In the genomic region with DNA sequence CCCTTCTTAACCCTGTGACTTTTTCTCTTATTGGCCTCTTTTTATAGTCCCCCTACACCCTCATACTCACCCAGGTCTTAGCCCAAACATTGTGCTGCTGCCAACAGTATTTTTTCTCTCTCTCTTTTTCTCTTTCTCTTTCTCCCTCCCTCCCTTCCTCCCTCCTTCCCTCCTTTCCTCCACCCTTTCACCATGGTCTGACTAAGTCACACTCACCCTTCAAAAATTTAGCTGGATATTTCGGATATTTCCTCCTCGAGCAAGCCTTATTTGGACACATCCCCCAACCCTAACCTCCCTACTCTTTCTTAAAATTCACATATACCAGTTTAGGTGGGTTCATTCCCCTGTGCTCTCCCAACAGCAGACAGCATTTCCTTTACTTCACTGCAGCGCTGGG, we compare ENCODE assay signal across 17 cellular contexts.
A peak's percentile ranks its signal among the peaks of the same experiment; 100 is the strongest.
DNase-seq lines count a peak whose midpoint lies in the region; ATAC-seq and TF ChIP-seq lines count a peak whose summit lies in the region.
"Had no signal": no experiment of that assay in that cellular context is flagged by ENCODE, and none has a peak within 500 bp of the region (broad histone marks: within the 10 kb centered on the region; RNA-seq: fewer than 3 reads in every experiment).

No MANE protein-coding gene starts in this region.

- H3K4me3 ChIP-seq in HFF-Myc (replicated peaks; ENCODE audit: low read depth, low read length) (no peak overlapping the region), ascending aorta (peak overlapping the region in 1 of 2 donors; percentile 35)
- H3K4me3 ChIP-seq: left lung, uterus had no signal

- no peak for TF ChIP-seq CTCF in HFF-Myc (IDR thresholded peaks at IDR 0.05; ENCODE audit: low read depth, low read length, missing control alignments)
- TF ChIP-seq CTCF in ascending aorta (IDR thresholded peaks at IDR 0.05) = no peak

- no peaks in the 10 kb centered on the region for H3K27me3 ChIP-seq in ascending aorta
- H3K27me3 ChIP-seq: left lung, uterus had no signal

- H3K4me1 ChIP-seq in ascending aorta = peaks cover 7 to 19% of the 10 kb centered on the region in 2 donors
- H3K4me1 ChIP-seq: uterus had no signal

- intact Hi-C loops in ascending aorta (cut with DNase I) = loop anchor here (1.0 kb wide), 1 partner anchor 24 kb away; no protein-coding TSS in a partner anchor

- H3K36me3 ChIP-seq in ascending aorta = no peaks in the 10 kb centered on the region
- H3K36me3 ChIP-seq: left lung, uterus had no signal

- no peaks in the 10 kb centered on the region for H3K9me3 ChIP-seq in ascending aorta
- H3K9me3 ChIP-seq: left lung, uterus had no signal

- peak; percentile 53 for DNase-seq in HFF-Myc (ENCODE audit: extremely low read depth, low read depth)
- DNase-seq in ascending aorta (ENCODE audit: low spot score in 2 of 2) = no peak
- peak; percentile 71 for DNase-seq in iris pigment epithelial cell (ENCODE audit: low read depth)
- DNase-seq in NCI-H1417 (lab: John Stamatoyannopoulos, UW) = no peak
- DNase-seq: activated CD8-positive, alpha-beta T cell treated with anti-CD3 and anti-CD28 coated beads for 36 hours; COR-L47; H9; hippocampal formation; left lung; naive thymus-derived CD8-positive, alpha-beta T cell; right cardiac atrium; SHP77 treated with DMSO at 0.1 percent for 48 hours; stimulated activated CD4-positive, alpha-beta T cell treated with anti-CD3 and anti-CD28 coated beads, Interleukin-4, amount 100 ng/mL, for 24 hours; uterus had no signal

- no peak for ATAC-seq in GM21423 (IDR thresholded peaks at IDR 0.05; ENCODE audit: unreplicated experiment)
- no peak for ATAC-seq in HG02885 (IDR thresholded peaks at IDR 0.05; ENCODE audit: poor library complexity, unreplicated experiment)
- no peak for ATAC-seq in GM19023 (IDR thresholded peaks at IDR 0.05; ENCODE audit: unreplicated experiment)
- ATAC-seq: activated CD8-positive, alpha-beta T cell treated with anti-CD3 and anti-CD28 coated beads for 36 hours; left lung; naive thymus-derived CD8-positive, alpha-beta T cell; right cardiac atrium had no signal

- H3K27ac ChIP-seq in ascending aorta = peak overlapping the region; percentile 67 to 83
- H3K27ac ChIP-seq: left lung, uterus had no signal

Comparison
In these comparisons a context has a peak if more than half of its experiments do, and no peak if none do; other contexts are left out.
1. DNase-seq: peak in HFF-Myc (single experiment) and iris pigment epithelial cell (single experiment); none in ascending aorta (0 of 2) and NCI-H1417 (0 of 3).